In genomic region chr5:57177479-57178156, GRCh38 we compare ENCODE assay signal across 8 cellular contexts. TPM values are rescaled to one million over a fixed set of nuclear protein-coding genes. Genes with fewer than 3 reads are reported as not detected.
A peak's percentile ranks its signal among the peaks of the same experiment; 100 is the strongest.
DNase-seq lines count a peak whose midpoint lies in the region; ATAC-seq and TF ChIP-seq lines count a peak whose summit lies in the region.

No MANE protein-coding gene starts in this region.

- H3K4me2 ChIP-seq in GM23248 (ENCODE audit: unreplicated experiment): peak overlapping the region; percentile 96

- H3F3A ChIP-seq in GM23248 (ENCODE audit: insufficient read depth): peaks cover 18% of the 10 kb centered on the region

- H3K4me3 ChIP-seq in GM23248 (peak overlapping the region; percentile 92), SK-N-MC (peak overlapping the region; percentile 98), fibroblast of pulmonary artery (replicated peaks; ENCODE audit: low read depth, low read length) (peak overlapping the region; percentile 98), gastrocnemius medialis (peak overlapping the region; percentile 84 to 99 (median 92))

- no peak for TF ChIP-seq CTCF in fibroblast of pulmonary artery (IDR thresholded peaks at IDR 0.05; ENCODE audit: low read length, missing control alignments)
- no peak for TF ChIP-seq CTCF in gastrocnemius medialis (IDR thresholded peaks at IDR 0.05 in 4 of 5, conservative IDR thresholded peaks at IDR 0.05 in 1 of 5)

- peaks cover 87% of the 10 kb centered on the region for H3K79me2 ChIP-seq in GM23248 (ENCODE audit: insufficient read depth)

- TF ChIP-seq POLR2A in gastrocnemius medialis (IDR thresholded peaks at IDR 0.05): no peak

- H3K36me3 ChIP-seq in GM23248 (ENCODE audit: low read depth): no peaks in the 10 kb centered on the region
- H3K36me3 ChIP-seq in SK-N-MC (ENCODE audit: insufficient read depth, low read length): peaks cover 56% of the 10 kb centered on the region
- H3K36me3 ChIP-seq in gastrocnemius medialis: no peaks in the 10 kb centered on the region

- H3K4me1 ChIP-seq in GM23248 (ENCODE audit: insufficient read depth): peaks cover 37% of the 10 kb centered on the region
- H3K4me1 ChIP-seq in gastrocnemius medialis: peaks cover 59 to 67% of the 10 kb centered on the region in 2 donors

- ATAC-seq in gastrocnemius medialis (no peak), GM19351 (IDR thresholded peaks at IDR 0.05; ENCODE audit: unreplicated experiment) (no peak), HG02884 (IDR thresholded peaks at IDR 0.05; ENCODE audit: unreplicated experiment) (no peak)

- no peaks in the 10 kb centered on the region for H3K27me3 ChIP-seq in GM23248 (replicated peaks; ENCODE audit: insufficient read depth)
- no peaks in the 10 kb centered on the region for H3K27me3 ChIP-seq in gastrocnemius medialis

- H4K20me1 ChIP-seq in GM23248 (ENCODE audit: insufficient read depth): no peaks in the 10 kb centered on the region

- H3K9me2 ChIP-seq in GM23248 (ENCODE audit: insufficient read depth): no peaks in the 10 kb centered on the region

- H3K9me3 ChIP-seq in GM23248 (ENCODE audit: low read depth) (no peaks in the 10 kb centered on the region), SK-N-MC (ENCODE audit: low read depth, low read length) (no peaks in the 10 kb centered on the region), gastrocnemius medialis (no peaks in the 10 kb centered on the region)

- DNase-seq in GM23248 (no peak), SK-N-MC (ENCODE audit: low read depth, low spot score) (no peak), fibroblast of pulmonary artery (ENCODE audit: low read depth) (no peak), gastrocnemius medialis (no peak), SW480 (ENCODE audit: low spot score) (no peak), AG08395 (ENCODE audit: low spot score) (no peak)

- in situ Hi-C loops in GM23248 (cut with MboI) (no loop called here), gastrocnemius medialis (cut with MboI; ENCODE audit: low sequenced_read_pairs in 4 of 4) (loop anchor here in 2 of 4 donors (25.0 kb wide), 1 partner anchor 1190 kb away; the partner anchor contains the start of gene IL6ST (in 2 of the 2))

- H3K9ac ChIP-seq in GM23248 (peak overlapping the region; percentile 100), SK-N-MC (ENCODE audit: insufficient read length) (peak overlapping the region; percentile 9)

- H3K27ac ChIP-seq in GM23248: peak overlapping the region; percentile 99
- H3K27ac ChIP-seq in SK-N-MC: no peak overlapping the region
- H3K27ac ChIP-seq in gastrocnemius medialis: peak overlapping the region; percentile 98 to 100 (median 100)

- H2AFZ ChIP-seq in GM23248: no peak overlapping the region

- whole genome bisulfite sequencing in GM23248 (ENCODE audit: low coverage in 1 of 2, low lambda C conversion rate in 2 of 2, missing lambda C conversion rate in 2 of 2), 2 experiments: 81 to 82% methylated on average over 14 of the region's 14 CpGs

- intact Hi-C loops in gastrocnemius medialis (cut with DNase I; ENCODE audit: low total_unique reads): no loop called here

RNA-seq across cellular contexts. Expression of gene GPBP1, which starts 3.8 kb away (rescaled TPM):
- 35.5 and 41.7 TPM in 2 replicates for total RNA-seq in GM23248 (2014; rRNA removed; shearing (Covaris generic))
- polyA plus RNA-seq in GM23248 (2016; fragmentation: Nextera tagmentation; extraction: Ambion mirVana): 38.1 and 38.8 TPM in 2 replicates
- total RNA-seq in gastrocnemius medialis: 10 to 100 TPM; 40.4 to 58.0 (median 50.5) TPM
